ENCODE assay signal across 1 cellular context in the genomic region with DNA sequence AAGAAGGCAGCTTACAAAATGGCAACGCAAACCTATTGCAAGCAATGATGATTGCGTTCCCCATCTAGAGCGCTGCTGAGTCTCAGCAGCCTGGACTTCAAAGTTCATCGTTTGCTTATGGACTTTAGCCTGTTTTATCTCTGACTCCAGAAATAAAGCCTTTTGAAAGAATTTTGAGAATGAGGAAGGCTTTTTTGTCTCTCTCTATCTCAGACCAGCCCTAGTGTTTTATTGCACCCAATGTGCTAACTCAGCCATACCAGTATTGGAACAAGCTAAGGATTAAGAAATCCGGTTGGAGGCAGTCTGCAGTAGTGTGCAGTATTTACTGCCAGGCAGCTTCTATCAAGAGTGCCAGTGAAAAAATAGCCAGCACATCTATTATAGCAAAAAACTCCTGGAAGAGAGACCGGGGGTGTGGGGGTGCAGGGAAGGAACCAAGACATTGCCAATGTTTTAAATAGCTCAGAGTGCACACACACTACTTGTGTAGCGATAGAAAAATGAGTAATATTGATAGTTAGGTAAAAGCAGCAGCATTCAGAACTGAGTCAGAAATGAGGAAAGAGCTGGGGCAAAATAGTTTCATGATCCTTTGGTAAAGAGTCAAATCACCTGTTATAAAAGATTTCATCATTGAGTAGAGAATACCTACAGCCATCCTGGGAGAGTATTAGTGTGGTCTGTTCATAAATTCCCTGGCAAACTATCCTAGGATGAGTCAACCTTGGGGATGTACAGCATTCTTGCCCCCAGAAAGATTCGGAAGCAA.
A peak's percentile ranks its signal among the peaks of the same experiment; 100 is the strongest.
TF ChIP-seq lines count a peak whose summit lies in the region.

No MANE protein-coding gene starts in this region.

TF ChIP-seq in HepG2, 621 proteins besides CTCF, POLR2A, EP300 and RAD21 (continued from another document):
- TF ChIP-seq, protein P1, sequence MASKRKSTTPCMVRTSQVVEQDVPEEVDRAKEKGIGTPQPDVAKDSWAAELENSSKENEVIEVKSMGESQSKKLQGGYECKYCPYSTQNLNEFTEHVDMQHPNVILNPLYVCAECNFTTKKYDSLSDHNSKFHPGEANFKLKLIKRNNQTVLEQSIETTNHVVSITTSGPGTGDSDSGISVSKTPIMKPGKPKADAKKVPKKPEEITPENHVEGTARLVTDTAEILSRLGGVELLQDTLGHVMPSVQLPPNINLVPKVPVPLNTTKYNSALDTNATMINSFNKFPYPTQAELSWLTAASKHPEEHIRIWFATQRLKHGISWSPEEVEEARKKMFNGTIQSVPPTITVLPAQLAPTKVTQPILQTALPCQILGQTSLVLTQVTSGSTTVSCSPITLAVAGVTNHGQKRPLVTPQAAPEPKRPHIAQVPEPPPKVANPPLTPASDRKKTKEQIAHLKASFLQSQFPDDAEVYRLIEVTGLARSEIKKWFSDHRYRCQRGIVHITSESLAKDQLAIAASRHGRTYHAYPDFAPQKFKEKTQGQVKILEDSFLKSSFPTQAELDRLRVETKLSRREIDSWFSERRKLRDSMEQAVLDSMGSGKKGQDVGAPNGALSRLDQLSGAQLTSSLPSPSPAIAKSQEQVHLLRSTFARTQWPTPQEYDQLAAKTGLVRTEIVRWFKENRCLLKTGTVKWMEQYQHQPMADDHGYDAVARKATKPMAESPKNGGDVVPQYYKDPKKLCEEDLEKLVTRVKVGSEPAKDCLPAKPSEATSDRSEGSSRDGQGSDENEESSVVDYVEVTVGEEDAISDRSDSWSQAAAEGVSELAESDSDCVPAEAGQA (IDR thresholded peaks at IDR 0.05; ENCODE audit: low read depth): no peak
- TF ChIP-seq, protein P1 (CRISPR knock-in tag; IDR thresholded peaks at IDR 0.05; ENCODE audit: borderline replicate concordance): no peak
- TF ChIP-seq, protein P2, sequence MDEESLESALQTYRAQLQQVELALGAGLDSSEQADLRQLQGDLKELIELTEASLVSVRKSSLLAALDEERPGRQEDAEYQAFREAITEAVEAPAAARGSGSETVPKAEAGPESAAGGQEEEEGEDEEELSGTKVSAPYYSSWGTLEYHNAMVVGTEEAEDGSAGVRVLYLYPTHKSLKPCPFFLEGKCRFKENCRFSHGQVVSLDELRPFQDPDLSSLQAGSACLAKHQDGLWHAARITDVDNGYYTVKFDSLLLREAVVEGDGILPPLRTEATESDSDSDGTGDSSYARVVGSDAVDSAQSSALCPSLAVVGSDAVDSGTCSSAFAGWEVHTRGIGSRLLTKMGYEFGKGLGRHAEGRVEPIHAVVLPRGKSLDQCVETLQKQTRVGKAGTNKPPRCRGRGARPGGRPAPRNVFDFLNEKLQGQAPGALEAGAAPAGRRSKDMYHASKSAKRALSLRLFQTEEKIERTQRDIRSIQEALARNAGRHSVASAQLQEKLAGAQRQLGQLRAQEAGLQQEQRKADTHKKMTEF (CRISPR knock-in tag; IDR thresholded peaks at IDR 0.05): peak; percentile 67; the same call in 1 of the 2 replicates
- TF ChIP-seq IRF2 (CRISPR knock-in tag; IDR thresholded peaks at IDR 0.05) (0 out of 2 replicates have a peak, but pooled peaks have one; percentile 46), TCF7 (IDR thresholded peaks at IDR 0.05; ENCODE audit: low read depth) (peak; percentile 50; the same call in 1 of the 2 replicates), HOXA3 (CRISPR knock-in tag; IDR thresholded peaks at IDR 0.05) (peak; percentile 42; the same call in 1 of the 2 replicates), FOSL2 (CRISPR knock-in tag; IDR thresholded peaks at IDR 0.05) (peak; percentile 39; the same call in 1 of the 2 replicates), FOXJ3 (CRISPR knock-in tag; IDR thresholded peaks at IDR 0.05; ENCODE audit: borderline replicate concordance) (peak; percentile 37; the same call in 1 of the 2 replicates), ZMYM4 (CRISPR knock-in tag; IDR thresholded peaks at IDR 0.05) (peak; percentile 83), ZKSCAN8 (CRISPR knock-in tag; IDR thresholded peaks at IDR 0.05; ENCODE audit: borderline replicate concordance) (0 out of 2 replicates have a peak, but pooled peaks have one; percentile 35)
- TF ChIP-seq, protein P3, sequence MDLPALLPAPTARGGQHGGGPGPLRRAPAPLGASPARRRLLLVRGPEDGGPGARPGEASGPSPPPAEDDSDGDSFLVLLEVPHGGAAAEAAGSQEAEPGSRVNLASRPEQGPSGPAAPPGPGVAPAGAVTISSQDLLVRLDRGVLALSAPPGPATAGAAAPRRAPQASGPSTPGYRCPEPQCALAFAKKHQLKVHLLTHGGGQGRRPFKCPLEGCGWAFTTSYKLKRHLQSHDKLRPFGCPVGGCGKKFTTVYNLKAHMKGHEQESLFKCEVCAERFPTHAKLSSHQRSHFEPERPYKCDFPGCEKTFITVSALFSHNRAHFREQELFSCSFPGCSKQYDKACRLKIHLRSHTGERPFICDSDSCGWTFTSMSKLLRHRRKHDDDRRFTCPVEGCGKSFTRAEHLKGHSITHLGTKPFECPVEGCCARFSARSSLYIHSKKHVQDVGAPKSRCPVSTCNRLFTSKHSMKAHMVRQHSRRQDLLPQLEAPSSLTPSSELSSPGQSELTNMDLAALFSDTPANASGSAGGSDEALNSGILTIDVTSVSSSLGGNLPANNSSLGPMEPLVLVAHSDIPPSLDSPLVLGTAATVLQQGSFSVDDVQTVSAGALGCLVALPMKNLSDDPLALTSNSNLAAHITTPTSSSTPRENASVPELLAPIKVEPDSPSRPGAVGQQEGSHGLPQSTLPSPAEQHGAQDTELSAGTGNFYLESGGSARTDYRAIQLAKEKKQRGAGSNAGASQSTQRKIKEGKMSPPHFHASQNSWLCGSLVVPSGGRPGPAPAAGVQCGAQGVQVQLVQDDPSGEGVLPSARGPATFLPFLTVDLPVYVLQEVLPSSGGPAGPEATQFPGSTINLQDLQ (CRISPR knock-in tag; IDR thresholded peaks at IDR 0.05): no peak
- TF ChIP-seq, protein P4, sequence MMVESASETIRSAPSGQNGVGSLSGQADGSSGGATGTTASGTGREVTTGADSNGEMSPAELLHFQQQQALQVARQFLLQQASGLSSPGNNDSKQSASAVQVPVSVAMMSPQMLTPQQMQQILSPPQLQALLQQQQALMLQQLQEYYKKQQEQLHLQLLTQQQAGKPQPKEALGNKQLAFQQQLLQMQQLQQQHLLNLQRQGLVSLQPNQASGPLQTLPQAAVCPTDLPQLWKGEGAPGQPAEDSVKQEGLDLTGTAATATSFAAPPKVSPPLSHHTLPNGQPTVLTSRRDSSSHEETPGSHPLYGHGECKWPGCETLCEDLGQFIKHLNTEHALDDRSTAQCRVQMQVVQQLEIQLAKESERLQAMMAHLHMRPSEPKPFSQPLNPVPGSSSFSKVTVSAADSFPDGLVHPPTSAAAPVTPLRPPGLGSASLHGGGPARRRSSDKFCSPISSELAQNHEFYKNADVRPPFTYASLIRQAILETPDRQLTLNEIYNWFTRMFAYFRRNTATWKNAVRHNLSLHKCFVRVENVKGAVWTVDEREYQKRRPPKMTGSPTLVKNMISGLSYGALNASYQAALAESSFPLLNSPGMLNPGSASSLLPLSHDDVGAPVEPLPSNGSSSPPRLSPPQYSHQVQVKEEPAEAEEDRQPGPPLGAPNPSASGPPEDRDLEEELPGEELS (CRISPR knock-in tag; IDR thresholded peaks at IDR 0.05): 0 out of 2 replicates have a peak, but pooled peaks have one; percentile 31
TF ChIP-seq in HepG2: peak in this region for 61.
